ENCODE assay signal across 9 cellular contexts in the genomic region with DNA sequence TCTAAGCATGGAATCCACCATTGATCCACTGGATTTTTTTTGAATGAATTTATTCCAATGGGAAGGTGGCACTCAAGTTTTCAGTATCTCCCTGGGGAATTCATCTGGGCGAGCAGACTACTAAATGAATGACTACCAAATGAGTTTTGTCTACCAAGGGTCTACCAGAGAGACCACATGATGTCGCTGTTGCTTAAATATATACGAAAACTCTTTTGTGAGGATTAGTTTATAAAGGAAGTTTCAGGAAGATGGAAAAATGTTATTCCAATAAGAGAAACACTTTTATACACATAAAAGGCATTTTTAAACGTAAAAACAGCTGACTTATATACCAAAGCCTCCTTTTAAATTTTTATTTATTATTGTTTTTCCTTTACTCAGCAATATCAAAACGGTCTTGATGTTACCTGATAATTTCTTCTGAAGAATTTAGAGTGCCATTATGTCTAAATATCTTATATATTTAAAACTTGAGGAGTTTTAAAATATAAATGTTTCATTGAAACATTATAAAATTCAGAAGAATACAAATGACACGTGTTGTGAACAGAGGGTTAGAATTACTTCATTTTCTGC.
DNase-seq lines count a peak whose midpoint lies in the region; ATAC-seq, FAIRE-seq and TF ChIP-seq lines count a peak whose summit lies in the region.
"Had no signal": no experiment of that assay in that cellular context is flagged by ENCODE, and none has a peak within 500 bp of the region (broad histone marks: within the 10 kb centered on the region; RNA-seq: fewer than 3 reads in every experiment).

No MANE protein-coding gene starts in this region.

- H3K4me3 Mint-ChIP-seq in endodermal cell (no peak overlapping the region), nephron progenitor cell (no peak overlapping the region)
- H3K4me3 Mint-ChIP-seq in T-helper 2 cell treated with Interferon-gamma antibody and Interleukin-4, amounts not matched to agents 5 μg/mL and 100 μg/mL, for 36 hours = no peak overlapping the region
- H3K4me3 Mint-ChIP-seq: T-helper 1 cell treated with Interleukin-12 subunit alpha and Interleukin-12 subunit beta and Interleukin-4 antibody, amounts not matched to agents 30 μg/mL and 1 μg/mL, for 36 hours had no signal

- TF ChIP-seq CTCF in OCI-LY1 (IDR thresholded peaks at IDR 0.05; ENCODE audit: low read length) = peak; percentile 76
- TF ChIP-seq CTCF in endodermal cell (conservative IDR thresholded peaks at IDR 0.05) = peak; percentile 87
- TF ChIP-seq CTCF in nephron progenitor cell (IDR thresholded peaks at IDR 0.05) = peak; percentile 71

- H2AFZ ChIP-seq in OCI-LY1 (ENCODE audit: low read length) = no peak overlapping the region

- 35% methylated on average over 4 of the region's 6 CpGs; no CpG with 5 or more reads in 1 of the 2 experiments for WGBS in endodermal cell (ENCODE audit: insufficient coverage in 1 of 2, insufficient read length in 1 of 2), 2 experiments

- H3F3A ChIP-seq in OCI-LY1 (ENCODE audit: insufficient read depth, low read length) = no peaks in the 10 kb centered on the region

- no peaks in the 10 kb centered on the region for H4K20me1 ChIP-seq in OCI-LY1 (ENCODE audit: insufficient read depth, low read length)

- H3K4me1 ChIP-seq in OCI-LY1 (ENCODE audit: insufficient read depth, low read length, severe bottlenecking) (no peaks in the 10 kb centered on the region), endodermal cell (ENCODE audit: control insufficient read depth, insufficient read depth, low read length) (no peaks in the 10 kb centered on the region)

- no peak for FAIRE-seq in HTR-8/SVneo (lab: Jason Lieb, UNC)

- H3K27me3 Mint-ChIP-seq in endodermal cell (ENCODE audit: insufficient read depth) (peaks cover 38% of the 10 kb centered on the region), nephron progenitor cell (ENCODE audit: low read depth, poor library complexity) (peaks cover 21% of the 10 kb centered on the region)
- peaks cover 13% of the 10 kb centered on the region for H3K27me3 Mint-ChIP-seq in T-helper 2 cell treated with Interferon-gamma antibody and Interleukin-4, amounts not matched to agents 5 μg/mL and 100 μg/mL, for 36 hours (ENCODE audit: low read depth)

- H3K4me2 ChIP-seq in OCI-LY1 (ENCODE audit: low read length) = no peak overlapping the region

- no peak overlapping the region for H3K27ac ChIP-seq in OCI-LY1 (ENCODE audit: low read depth, low read length, poor library complexity, severe bottlenecking)
- no peak overlapping the region for H3K27ac ChIP-seq in endodermal cell (ENCODE audit: low read depth, low read length)

- H3K9ac ChIP-seq in OCI-LY1 (ENCODE audit: low read length) (no peak overlapping the region), endodermal cell (ENCODE audit: extremely low read depth, low read length, poor library complexity, severe bottlenecking) (no peak overlapping the region)

- H3K4me3 ChIP-seq in OCI-LY1 (ENCODE audit: low read depth, low read length, poor library complexity, severe bottlenecking) (no peak overlapping the region), endodermal cell (ENCODE audit: low read length) (no peak overlapping the region)

- H3K27ac Mint-ChIP-seq in endodermal cell = no peak overlapping the region
- H3K27ac Mint-ChIP-seq in nephron progenitor cell = no peak overlapping the region
- H3K27ac Mint-ChIP-seq in T-helper 2 cell treated with Interferon-gamma antibody and Interleukin-4, amounts not matched to agents 5 μg/mL and 100 μg/mL, for 36 hours = no peak overlapping the region
- H3K27ac Mint-ChIP-seq: T-helper 1 cell treated with Interleukin-12 subunit alpha and Interleukin-12 subunit beta and Interleukin-4 antibody, amounts not matched to agents 30 μg/mL and 1 μg/mL, for 36 hours had no signal

- H3K36me3 ChIP-seq in OCI-LY1 (ENCODE audit: insufficient read depth, low read length) (no peaks in the 10 kb centered on the region), endodermal cell (ENCODE audit: control insufficient read depth, insufficient read depth, low read length) (no peaks in the 10 kb centered on the region)

- H3K9me2 ChIP-seq in OCI-LY1 (ENCODE audit: low read depth, low read length) = no peaks in the 10 kb centered on the region

- H3K36me3 Mint-ChIP-seq in endodermal cell (ENCODE audit: low read depth) = no peaks in the 10 kb centered on the region
- no peaks in the 10 kb centered on the region for H3K36me3 Mint-ChIP-seq in nephron progenitor cell (ENCODE audit: low read depth)
- H3K36me3 Mint-ChIP-seq in T-helper 2 cell treated with Interferon-gamma antibody and Interleukin-4, amounts not matched to agents 5 μg/mL and 100 μg/mL, for 36 hours (ENCODE audit: low read depth) = no peaks in the 10 kb centered on the region

- no peaks in the 10 kb centered on the region for H3K79me2 ChIP-seq in OCI-LY1 (ENCODE audit: insufficient read depth, low read length)

- H3K9me3 ChIP-seq in OCI-LY1 (ENCODE audit: low read length) = no peaks in the 10 kb centered on the region
- H3K9me3 ChIP-seq in endodermal cell (ENCODE audit: control insufficient read depth, low read length) = no peaks in the 10 kb centered on the region

- no peak for ATAC-seq in HG03045 (IDR thresholded peaks at IDR 0.05; ENCODE audit: unreplicated experiment)

- DNase-seq in DMS53 treated with DMSO at 0.1 percent for 48 hours (lab: John Stamatoyannopoulos, UW; ENCODE audit: unreplicated experiment) (peak; percentile 22), HTR-8/SVneo (ENCODE audit: insufficient read length, low spot score) (peak; percentile 22), endodermal cell (no peak), nephron progenitor cell (peak; percentile 25)
- DNase-seq in T-helper 2 cell treated with Interferon-gamma antibody and Interleukin-4, amounts not matched to agents 5 μg/mL and 100 μg/mL, for 36 hours (ENCODE audit: low spot score) = no peak
- no peak for DNase-seq in activated naive CD4-positive, alpha-beta T cell (lab: John Stamatoyannopoulos, UW)

- H3K4me1 Mint-ChIP-seq in endodermal cell (peaks cover 21% of the 10 kb centered on the region), nephron progenitor cell (peaks cover 61% of the 10 kb centered on the region)
- H3K4me1 Mint-ChIP-seq in T-helper 2 cell treated with Interferon-gamma antibody and Interleukin-4, amounts not matched to agents 5 μg/mL and 100 μg/mL, for 36 hours (ENCODE audit: low read depth) = no peaks in the 10 kb centered on the region

- H3K9me3 Mint-ChIP-seq in endodermal cell (no peaks in the 10 kb centered on the region), nephron progenitor cell (no peaks in the 10 kb centered on the region)
- H3K9me3 Mint-ChIP-seq in T-helper 2 cell treated with Interferon-gamma antibody and Interleukin-4, amounts not matched to agents 5 μg/mL and 100 μg/mL, for 36 hours = no peaks in the 10 kb centered on the region
- H3K9me3 Mint-ChIP-seq: T-helper 1 cell treated with Interleukin-12 subunit alpha and Interleukin-12 subunit beta and Interleukin-4 antibody, amounts not matched to agents 30 μg/mL and 1 μg/mL, for 36 hours had no signal

- H3K27me3 ChIP-seq in OCI-LY1 (ENCODE audit: insufficient read depth, low read length) = no peaks in the 10 kb centered on the region
- H3K27me3 ChIP-seq in endodermal cell (ENCODE audit: control insufficient read depth, insufficient read depth, low read length, poor library complexity, severe bottlenecking) = peaks cover 52% of the 10 kb centered on the region

Comparison
In these comparisons a context has a peak if more than half of its experiments do, and no peak if none do; other contexts are left out.
1. DNase-seq: peak in DMS53 treated with DMSO at 0.1 percent for 48 hours (single experiment), HTR-8/SVneo (single experiment) and nephron progenitor cell (single experiment); none in endodermal cell (single experiment), T-helper 2 cell treated with Interferon-gamma antibody and Interleukin-4, amounts not matched to agents 5 μg/mL and 100 μg/mL, for 36 hours (single experiment) and activated naive CD4-positive, alpha-beta T cell (0 of 4).
2. Peak in every context shown above with its lines, with median percentiles within 50 percentile points of each other: CTCF ChIP-seq.